30 cellular contexts compared by ENCODE assay signal in the genomic region with DNA sequence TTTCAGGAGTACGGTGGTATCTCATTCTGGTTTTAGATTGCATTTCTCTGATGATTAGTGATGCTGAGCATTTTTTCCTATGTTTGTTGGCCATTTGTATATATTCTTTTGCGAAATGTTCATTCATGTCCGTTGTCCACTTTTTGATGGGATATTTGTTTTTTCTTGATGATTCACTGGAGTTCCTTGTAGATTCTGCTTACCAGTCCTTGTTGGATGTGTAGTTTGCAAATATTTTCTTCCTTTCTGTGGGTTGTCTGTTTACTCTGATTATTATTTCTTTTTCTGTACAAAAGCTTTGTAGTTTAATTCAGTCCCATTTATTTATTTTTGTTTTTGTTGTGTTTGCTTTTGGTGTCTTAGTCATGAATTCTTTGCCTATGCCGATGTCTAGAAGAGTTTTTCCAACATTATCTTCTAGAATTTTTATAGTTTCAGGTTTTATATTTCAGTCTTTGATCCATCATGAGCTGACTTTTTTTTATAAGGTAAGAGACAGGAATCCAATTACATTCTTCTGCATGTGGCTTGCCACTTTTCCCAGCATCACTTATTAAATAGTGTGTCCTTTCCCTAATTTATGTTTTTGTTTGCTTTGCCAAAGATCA.
"Had no signal": no experiment of that assay in that cellular context is flagged by ENCODE, and none has a peak within 500 bp of the region (broad histone marks: within the 10 kb centered on the region; RNA-seq: fewer than 3 reads in every experiment).

No MANE protein-coding gene starts in this region.

- H3K36me3 ChIP-seq: breast epithelium had no signal

- H3K4me1 ChIP-seq: breast epithelium had no signal

- H3K27ac ChIP-seq: breast epithelium, PC-9, SK-N-MC had no signal

- H3K4me3 Mint-ChIP-seq: activated B cell treated with CpG ODN at 0.5 μM for 24 hours; activated CD4-positive, alpha-beta T cell treated with anti-CD3 and anti-CD28 coated beads, Interleukin-2, amount 10 ng/mL, durations not matched to agents 24 days and 14 days; activated CD8-positive, alpha-beta memory T cell treated with anti-CD3 and anti-CD28 coated beads, Interleukin-2, amount 10 ng/mL, durations not matched to agents 7 days and 5 days; activated naive CD4-positive, alpha-beta T cell treated with anti-CD3 and anti-CD28 coated beads, Interleukin-2, amount 50 U/mL, for 24 hours; activated T-cell treated with anti-CD3 and anti-CD28 coated beads, Interleukin-2, amount 50 U/mL, for 24 hours; activated T-helper 1 cell treated with anti-CD3 and anti-CD28 coated beads, Interleukin-12 subunit alpha, Interleukin-12 subunit beta, Interleukin-2, Interleukin-4 antibody, amounts not matched to agents 30 ng/mL and 10 ng/mL and 1 ng/mL, durations not matched to agents 14 hours and 24 hours and 36 hours; T-cell had no signal

- H3K9me3 Mint-ChIP-seq: activated T-helper 1 cell treated with anti-CD3 and anti-CD28 coated beads, Interleukin-12 subunit alpha, Interleukin-12 subunit beta, Interleukin-2, Interleukin-4 antibody, amounts not matched to agents 30 ng/mL and 10 ng/mL and 1 ng/mL, durations not matched to agents 14 hours and 24 hours and 36 hours had no signal

- DNase-seq: activated B cell treated with CpG ODN at 0.5 μM for 24 hours; activated CD4-positive, alpha-beta T cell treated with anti-CD3 and anti-CD28 coated beads for 1 hour; activated CD4-positive, alpha-beta T cell treated with anti-CD3 and anti-CD28 coated beads, Interleukin-2, amount 10 ng/mL, durations not matched to agents 24 days and 14 days; activated CD4-positive, alpha-beta T cell treated with anti-CD3 and anti-CD28 coated beads, Interleukin-2, amount 50 U/mL, for 48 hours; activated CD8-positive, alpha-beta memory T cell treated with anti-CD3 and anti-CD28 coated beads, Interleukin-2, amount 10 ng/mL, durations not matched to agents 7 days and 5 days; activated effector memory CD4-positive, alpha-beta T cell treated with Interleukin-2 at 50 U/mL for 16 hours; activated naive CD4-positive, alpha-beta T cell; activated T-cell treated with anti-CD3 and anti-CD28 coated beads, Interleukin-2, amount 50 U/mL, for 24 hours; aorta; caudate nucleus; Kasumi-1; MM.1S; NCI-H1105 treated with DMSO at 0.1 percent for 48 hours; NCI-H1436 treated with DMSO at 0.1 percent for 48 hours; NCI-H187; NCI-H2081; NCI-H510A treated with DMSO at 0.1 percent for 48 hours; NCI-H69; NK-92 treated with Interleukin-12 subunit alpha and Interleukin-12 subunit beta, amount 100 ng/mL, for 24 hours; PC-9; RPMI8226; T-cell; T-helper 2 cell; T1000 had no signal

- H3K4me1 Mint-ChIP-seq: activated B cell treated with CpG ODN at 0.5 μM for 24 hours; activated CD4-positive, alpha-beta T cell treated with anti-CD3 and anti-CD28 coated beads, Interleukin-2, amount 10 ng/mL, durations not matched to agents 24 days and 14 days; activated CD8-positive, alpha-beta memory T cell treated with anti-CD3 and anti-CD28 coated beads, Interleukin-2, amount 10 ng/mL, durations not matched to agents 7 days and 5 days; activated naive CD4-positive, alpha-beta T cell treated with anti-CD3 and anti-CD28 coated beads, Interleukin-2, amount 50 U/mL, for 24 hours; T-cell had no signal

- H3K27me3 ChIP-seq: breast epithelium had no signal

- H3K9me3 ChIP-seq: breast epithelium had no signal

- H3K27ac Mint-ChIP-seq: activated B cell treated with CpG ODN at 0.5 μM for 24 hours; activated CD4-positive, alpha-beta T cell treated with anti-CD3 and anti-CD28 coated beads, Interleukin-2, amount 10 ng/mL, durations not matched to agents 24 days and 14 days; activated CD8-positive, alpha-beta memory T cell treated with anti-CD3 and anti-CD28 coated beads, Interleukin-2, amount 10 ng/mL, durations not matched to agents 7 days and 5 days; activated naive CD4-positive, alpha-beta T cell treated with anti-CD3 and anti-CD28 coated beads, Interleukin-2, amount 50 U/mL, for 24 hours; activated T-cell treated with anti-CD3 and anti-CD28 coated beads, Interleukin-2, amount 50 U/mL, for 24 hours; activated T-helper 1 cell treated with anti-CD3 and anti-CD28 coated beads, Interleukin-12 subunit alpha, Interleukin-12 subunit beta, Interleukin-2, Interleukin-4 antibody, amounts not matched to agents 30 ng/mL and 10 ng/mL and 1 ng/mL, durations not matched to agents 14 hours and 24 hours and 36 hours; T-cell had no signal

- H3K36me3 Mint-ChIP-seq: activated CD8-positive, alpha-beta memory T cell treated with anti-CD3 and anti-CD28 coated beads, Interleukin-2, amount 10 ng/mL, durations not matched to agents 7 days and 5 days; activated naive CD4-positive, alpha-beta T cell treated with anti-CD3 and anti-CD28 coated beads, Interleukin-2, amount 50 U/mL, for 24 hours; T-cell had no signal

- H3K27me3 Mint-ChIP-seq: activated B cell treated with CpG ODN at 0.5 μM for 24 hours; activated CD4-positive, alpha-beta T cell treated with anti-CD3 and anti-CD28 coated beads, Interleukin-2, amount 10 ng/mL, durations not matched to agents 24 days and 14 days; activated CD8-positive, alpha-beta memory T cell treated with anti-CD3 and anti-CD28 coated beads, Interleukin-2, amount 10 ng/mL, durations not matched to agents 7 days and 5 days; activated naive CD4-positive, alpha-beta T cell treated with anti-CD3 and anti-CD28 coated beads, Interleukin-2, amount 50 U/mL, for 24 hours; activated T-cell treated with anti-CD3 and anti-CD28 coated beads, Interleukin-2, amount 50 U/mL, for 24 hours; T-cell had no signal

- ATAC-seq: activated CD8-positive, alpha-beta memory T cell treated with anti-CD3 and anti-CD28 coated beads, Interleukin-2, amount 10 ng/mL, durations not matched to agents 7 days and 5 days; Right ventricle myocardium inferior; T-cell had no signal

- FAIRE-seq: TTC549 had no signal

- H3K4me3 ChIP-seq: breast epithelium, PC-9, SK-N-MC had no signal
